Comparison of ENCODE assay signal across 8 cellular contexts in genomic region chr11:1382831-1383607, GRCh38. TPM values are rescaled to one million over a fixed set of nuclear protein-coding genes. Genes with fewer than 3 reads are reported as not detected.
DNase-seq lines count a peak whose midpoint lies in the region; ATAC-seq and TF ChIP-seq lines count a peak whose summit lies in the region.

No MANE protein-coding gene starts in this region.

- peak; percentile 73 for ATAC-seq in HG02870 (IDR thresholded peaks at IDR 0.05; ENCODE audit: unreplicated experiment)
- ATAC-seq in HG02938 (IDR thresholded peaks at IDR 0.05; ENCODE audit: unreplicated experiment) = no peak

- TF ChIP-seq CTCF in GM12864 (IDR thresholded peaks at IDR 0.05; ENCODE audit: low read depth, low read length, missing control alignments) (no peak), lower leg skin (IDR thresholded peaks at IDR 0.05) (no peak)

- intact Hi-C loops in lower leg skin (cut with DNase I; ENCODE audit: low total_unique reads) = no loop called here

- TF ChIP-seq POLR2A in lower leg skin (IDR thresholded peaks at IDR 0.05) = no peak

- H3K4me3 ChIP-seq in GM12864 (ENCODE audit: low read depth, low read length) (peak overlapping the region; percentile 56), lower leg skin (ENCODE audit: low read depth, poor library complexity, severe bottlenecking) (no peak overlapping the region)

- WGBS in lower leg skin, 2 donors = 1 to 3% methylated on average over 16 to 34 of the region's 56 CpGs

- DNase-seq in GM12864 (ENCODE audit: low read depth) (peak; percentile 30), NCI-H345 treated with DMSO at 0.1 percent for 48 hours (lab: John Stamatoyannopoulos, UW; ENCODE audit: unreplicated experiment) (peak; percentile 44), dermis blood vessel endothelial cell (peak; percentile 75), lower leg skin (ENCODE audit: low spot score in 2 of 2) (peak; percentile 45 to 96)
- DNase-seq in activated CD4-positive, alpha-beta T cell treated with anti-CD3 and anti-CD28 coated beads, Interleukin-2, amount 50 U/mL, for 4 hours = peak; percentile 80 to 85
- peak; percentile 78 for DNase-seq in stimulated activated CD4-positive, alpha-beta T cell treated with anti-CD3 and anti-CD28 coated beads, Interleukin-4, amount 100 ng/mL, for 1 hour

RNA-seq across cellular contexts. Expression of gene BRSK2, which starts 6.7 kb away (rescaled TPM):
- total RNA-seq in dermis blood vessel endothelial cell (0.23 and 0.51 TPM in 2 replicates), lower leg skin (under 1 TPM in 2 of 4 donors, not detected in 2; 0.23 to 0.68 TPM)

Comparison
In these comparisons a context has a peak if more than half of its experiments do, and no peak if none do; other contexts are left out.
1. DNase-seq: peak in every context shown above with its lines; median percentile 82 in activated CD4-positive, alpha-beta T cell treated with anti-CD3 and anti-CD28 coated beads, Interleukin-2, amount 50 U/mL, for 4 hours; 78 in stimulated activated CD4-positive, alpha-beta T cell treated with anti-CD3 and anti-CD28 coated beads, Interleukin-4, amount 100 ng/mL, for 1 hour; 75 in dermis blood vessel endothelial cell; 70 in lower leg skin; 44 in NCI-H345 treated with DMSO at 0.1 percent for 48 hours; 30 in GM12864.